In genomic region chr10:117241541-117242462, GRCh38 we compare ENCODE assay signal across 11 cellular contexts. TPM values are rescaled to one million over a fixed set of nuclear protein-coding genes. Genes with fewer than 3 reads are reported as not detected.
DNase-seq lines count a peak whose midpoint lies in the region; ATAC-seq and TF ChIP-seq lines count a peak whose summit lies in the region.
"Had no signal": no experiment of that assay in that cellular context is flagged by ENCODE, and none has a peak within 500 bp of the region (broad histone marks: within the 10 kb centered on the region; RNA-seq: fewer than 3 reads in every experiment).

No MANE protein-coding gene starts in this region.

- DNase-seq in DMS 273 (lab: John Stamatoyannopoulos, UW; ENCODE audit: unreplicated experiment) (peak; percentile 30), DMS 273 treated with DMSO at 0.1 percent for 48 hours (lab: John Stamatoyannopoulos, UW) (no peak), NT2/D1 (ENCODE audit: low read depth, low spot score) (no peak), foreskin keratinocyte (no peak), osteoblast (ENCODE audit: insufficient read length, low spot score, missing footprints) (peak; percentile 90), NCI-H1092 (lab: John Stamatoyannopoulos, UW) (no peak), Karpas-422 (no peak), A673 (ENCODE audit: low spot score) (no peak)
- DNase-seq: stimulated activated CD4-positive, alpha-beta T cell treated with anti-CD3 and anti-CD28 coated beads, Interleukin-4, amount 100 ng/mL, for 24 hours had no signal

- peaks cover 4% of the 10 kb centered on the region for H3K4me1 ChIP-seq in NT2/D1 (ENCODE audit: insufficient read depth, insufficient read length)
- H3K4me1 ChIP-seq in foreskin keratinocyte: no peaks in the 10 kb centered on the region
- no peaks in the 10 kb centered on the region for H3K4me1 ChIP-seq in osteoblast (ENCODE audit: insufficient read depth, low read length)
- peaks cover 10% of the 10 kb centered on the region for H3K4me1 ChIP-seq in Karpas-422 (ENCODE audit: low read length)
- H3K4me1 ChIP-seq in A673 (ENCODE audit: insufficient read depth, low read length, poor library complexity, severe bottlenecking): no peaks in the 10 kb centered on the region

- no peaks in the 10 kb centered on the region for H3K36me3 ChIP-seq in NT2/D1 (ENCODE audit: insufficient read depth, insufficient read length, low read length)
- H3K36me3 ChIP-seq in osteoblast (ENCODE audit: insufficient read depth, low read length): no peaks in the 10 kb centered on the region
- H3K36me3 ChIP-seq in Karpas-422 (ENCODE audit: insufficient read depth, low read length): no peaks in the 10 kb centered on the region
- no peaks in the 10 kb centered on the region for H3K36me3 ChIP-seq in A673 (ENCODE audit: insufficient read depth, low read length, poor library complexity, severe bottlenecking)

- H3K9ac ChIP-seq in NT2/D1 (ENCODE audit: insufficient read length, low read depth): no peak overlapping the region
- H3K9ac ChIP-seq in Karpas-422 (ENCODE audit: low read length): no peak overlapping the region

- peak overlapping the region; percentile 43 for H3K4me3 ChIP-seq in NT2/D1 (ENCODE audit: insufficient read length, low read depth)
- no peak overlapping the region for H3K4me3 ChIP-seq in osteoblast (ENCODE audit: insufficient read depth, low read length)
- no peak overlapping the region for H3K4me3 ChIP-seq in Karpas-422 (ENCODE audit: low read length)
- H3K4me3 ChIP-seq in A673 (ENCODE audit: low read depth, low read length, poor library complexity, severe bottlenecking): no peak overlapping the region

- H2AFZ ChIP-seq in osteoblast (ENCODE audit: low read length): no peak overlapping the region
- no peak overlapping the region for H2AFZ ChIP-seq in Karpas-422 (ENCODE audit: low read length)

- POLR2A ChIA-PET in A673 (lab: Charles Lee; ENCODE audit: low non-redundant PET): interaction anchor here (0.6 kb wide), 1 partner anchor 520 kb away, joined by 9 read pairs; no protein-coding TSS in a partner anchor

- peak; percentile 51 for ATAC-seq in foreskin keratinocyte

- BruUV-seq in A673 (replicated peaks; lab: Mats Ljungman, UMichigan): no TSS peak

- H4K20me1 ChIP-seq in osteoblast (ENCODE audit: insufficient read depth, low read length): no peaks in the 10 kb centered on the region
- no peaks in the 10 kb centered on the region for H4K20me1 ChIP-seq in Karpas-422 (ENCODE audit: insufficient read depth, low read depth, low read length)

- no peaks in the 10 kb centered on the region for H3K9me3 ChIP-seq in NT2/D1 (ENCODE audit: insufficient read depth, low read length)
- H3K9me3 ChIP-seq in osteoblast (ENCODE audit: low read depth, low read length): no peaks in the 10 kb centered on the region
- H3K9me3 ChIP-seq in Karpas-422 (ENCODE audit: low read length): no peaks in the 10 kb centered on the region
- H3K9me3 ChIP-seq in A673 (ENCODE audit: low read depth, low read length, poor library complexity, severe bottlenecking): no peaks in the 10 kb centered on the region

- intact Hi-C loops in A673 (cut with micrococcal nuclease; ENCODE audit: unreplicated experiment): no loop called here

- H3K4me2 ChIP-seq in osteoblast (ENCODE audit: insufficient read depth, low read length) (no peak overlapping the region), Karpas-422 (ENCODE audit: low read depth, low read length, poor library complexity, severe bottlenecking) (no peak overlapping the region)

- CTCF ChIA-PET in A673 (lab: Charles Lee): interaction anchor here (0.9 to 1.0 kb wide), 2 partner anchors 23 to 25 kb away, joined by 3 to 4 read pairs; no protein-coding TSS in a partner anchor

- H3K79me2 ChIP-seq in osteoblast (ENCODE audit: insufficient read depth, low read length) (no peaks in the 10 kb centered on the region), Karpas-422 (ENCODE audit: low read length) (no peaks in the 10 kb centered on the region)

- no peaks in the 10 kb centered on the region for H3K9me2 ChIP-seq in Karpas-422 (replicated peaks; ENCODE audit: insufficient read depth, low read length)

- peaks cover 50% of the 10 kb centered on the region for H3K27me3 ChIP-seq in NT2/D1 (ENCODE audit: insufficient read depth, insufficient read length)
- peaks cover 98% of the 10 kb centered on the region for H3K27me3 ChIP-seq in foreskin keratinocyte
- peaks cover 23% of the 10 kb centered on the region for H3K27me3 ChIP-seq in osteoblast (ENCODE audit: insufficient read depth, low read length)
- H3K27me3 ChIP-seq in Karpas-422 (ENCODE audit: low read length): no peaks in the 10 kb centered on the region
- H3K27me3 ChIP-seq in A673 (replicated peaks; ENCODE audit: insufficient read depth, low read depth, low read length, poor library complexity): peaks cover 92% of the 10 kb centered on the region

- TF ChIP-seq CTCF in foreskin keratinocyte (conservative IDR thresholded peaks at IDR 0.05) (no peak), osteoblast (IDR thresholded peaks at IDR 0.05; ENCODE audit: extremely low read depth, low read depth, low read length) (no peak), A673 (conservative IDR thresholded peaks at IDR 0.05; ENCODE audit: low read depth, low read length) (no peak)

- H3K27ac ChIP-seq in foreskin keratinocyte (no peak overlapping the region), osteoblast (ENCODE audit: low read depth, low read length) (no peak overlapping the region), Karpas-422 (ENCODE audit: low read length) (no peak overlapping the region), A673 (ENCODE audit: low read depth, low read length, poor library complexity, severe bottlenecking) (no peak overlapping the region)
- H3K27ac ChIP-seq: 22Rv1 had no signal

RNA-seq across cellular contexts. Expression of gene SLC18A2, which starts 0.9 kb away (rescaled TPM):
- total RNA-seq in foreskin keratinocyte (not detected in 2 replicates), osteoblast (under 0.01 TPM in 1 of 2 replicates, not detected in the other), A673 (2021) (0.06 TPM in 1 of 2 replicates, not detected in the other)
- polyA plus RNA-seq in foreskin keratinocyte: not detected in 2 replicates
- total RNA-seq in Karpas-422 (2014; rRNA removed; shearing (Covaris generic); ENCODE audit: low replicate concordance): 0.04 TPM in 1 of 2 replicates, not detected in the other
- total RNA-seq: glomerular endothelial cell had no signal

RNA-seq across cellular contexts. Expression of gene KCNK18, which starts 44.5 kb away (rescaled TPM):
- total RNA-seq in foreskin keratinocyte: not detected in 2 replicates
- polyA plus RNA-seq in foreskin keratinocyte: not detected in 2 replicates
- total RNA-seq in osteoblast: not detected in 2 replicates
- total RNA-seq in Karpas-422 (2014; rRNA removed; shearing (Covaris generic); ENCODE audit: low replicate concordance): not detected in 2 replicates
- total RNA-seq in A673 (2021): 0.43 and 0.44 TPM in 2 replicates
- total RNA-seq: glomerular endothelial cell had no signal

Comparison
In these comparisons a context has a peak if more than half of its experiments do, and no peak if none do; other contexts are left out.
1. DNase-seq: peak in DMS 273 (single experiment) and osteoblast (single experiment); none in DMS 273 treated with DMSO at 0.1 percent for 48 hours (single experiment), NT2/D1 (single experiment), foreskin keratinocyte (0 of 2), NCI-H1092 (single experiment), Karpas-422 (single experiment) and A673 (single experiment).